ENCODE assay signal across 14 cellular contexts in the genomic region with DNA sequence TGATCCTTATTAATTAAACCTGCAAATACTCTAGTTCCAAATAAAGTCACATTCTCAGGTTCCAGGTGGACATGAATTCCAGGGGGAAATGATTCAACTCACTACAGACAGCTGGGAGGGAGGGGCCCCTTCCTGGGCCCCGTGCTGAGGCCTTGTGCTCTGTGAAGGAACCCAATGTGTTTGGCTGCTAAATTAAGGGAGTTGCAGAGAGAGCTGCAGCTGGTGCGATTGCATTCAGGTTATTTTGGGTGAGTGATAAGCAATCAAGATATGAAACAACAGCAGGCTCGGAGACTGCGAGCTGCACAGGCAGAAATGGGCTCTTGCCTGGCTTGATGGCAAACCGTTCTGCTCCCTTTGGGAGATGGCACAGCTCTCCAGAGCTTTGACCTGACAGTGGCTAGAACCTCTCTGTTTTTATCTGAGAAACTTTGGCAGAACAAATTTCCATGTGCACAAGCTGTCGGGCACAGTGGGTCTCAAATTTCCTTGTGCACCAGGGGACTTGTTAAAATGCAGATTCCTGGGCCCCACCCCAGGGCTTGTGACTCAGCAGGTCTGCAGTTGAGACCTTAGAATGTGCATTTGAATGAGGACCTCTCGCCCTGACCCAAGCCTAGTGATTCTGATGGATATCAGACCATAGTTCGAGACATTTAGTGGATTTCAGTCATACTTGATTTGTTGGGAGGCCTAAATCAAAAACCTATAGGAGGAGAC. TPM values are rescaled to one million over a fixed set of nuclear protein-coding genes. Genes with fewer than 3 reads are reported as not detected.
DNase-seq lines count a peak whose midpoint lies in the region; ATAC-seq and TF ChIP-seq lines count a peak whose summit lies in the region.
"Had no signal": no experiment of that assay in that cellular context is flagged by ENCODE, and none has a peak within 500 bp of the region (broad histone marks: within the 10 kb centered on the region; RNA-seq: fewer than 3 reads in every experiment).

No MANE protein-coding gene starts in this region.

- peaks cover 22% of the 10 kb centered on the region for H3K36me3 Mint-ChIP-seq in activated CD4-positive, alpha-beta T cell treated with anti-CD3 and anti-CD28 coated beads, Interleukin-2, amount 10 ng/mL, durations not matched to agents 7 days and 5 days (ENCODE audit: low read depth)
- peaks cover 45% of the 10 kb centered on the region for H3K36me3 Mint-ChIP-seq in effector memory CD8-positive, alpha-beta T cell (ENCODE audit: insufficient read depth)

- intact Hi-C loops in gastrocnemius medialis (cut with DNase I; ENCODE audit: low total_unique reads) = no loop called here

- in situ Hi-C loops in gastrocnemius medialis (cut with MboI; ENCODE audit: low sequenced_read_pairs in 4 of 4) = loop anchor here in 1 of 4 donors (10.0 kb wide), 1 partner anchor 45 kb away; no protein-coding TSS in a partner anchor

- H3K9me3 Mint-ChIP-seq in activated CD4-positive, alpha-beta T cell treated with anti-CD3 and anti-CD28 coated beads, Interleukin-2, amount 10 ng/mL, durations not matched to agents 7 days and 5 days = no peaks in the 10 kb centered on the region
- H3K9me3 Mint-ChIP-seq in effector memory CD8-positive, alpha-beta T cell = no peaks in the 10 kb centered on the region
- H3K9me3 Mint-ChIP-seq: activated naive CD8-positive, alpha-beta T cell treated with anti-CD3 and anti-CD28 coated beads for 36 hours; dendritic cell treated with granulocyte-macrophage colony-stimulating factor and Interleukin-4, amounts not matched to agents 40 ng/mL and 50 ng/mL, for 4 days had no signal

- no peak for TF ChIP-seq POLR2A in gastrocnemius medialis (IDR thresholded peaks at IDR 0.05)

- H3K27me3 ChIP-seq in gastrocnemius medialis = no peaks in the 10 kb centered on the region

- H3K27ac Mint-ChIP-seq in activated CD4-positive, alpha-beta T cell treated with anti-CD3 and anti-CD28 coated beads, Interleukin-2, amount 10 ng/mL, durations not matched to agents 7 days and 5 days = peak overlapping the region; percentile 22
- peak overlapping the region; percentile 59 to 75 for H3K27ac Mint-ChIP-seq in effector memory CD8-positive, alpha-beta T cell
- H3K27ac Mint-ChIP-seq: dendritic cell treated with granulocyte-macrophage colony-stimulating factor and Interleukin-4, amounts not matched to agents 40 ng/mL and 50 ng/mL, for 4 days had no signal

- H3K4me3 Mint-ChIP-seq in activated CD4-positive, alpha-beta T cell treated with anti-CD3 and anti-CD28 coated beads, Interleukin-2, amount 10 ng/mL, durations not matched to agents 7 days and 5 days = no peak overlapping the region
- no peak overlapping the region for H3K4me3 Mint-ChIP-seq in effector memory CD8-positive, alpha-beta T cell
- H3K4me3 Mint-ChIP-seq: activated naive CD8-positive, alpha-beta T cell treated with anti-CD3 and anti-CD28 coated beads for 36 hours; dendritic cell treated with granulocyte-macrophage colony-stimulating factor and Interleukin-4, amounts not matched to agents 40 ng/mL and 50 ng/mL, for 4 days had no signal

- CTCF ChIA-PET in activated CD4-positive, alpha-beta T cell treated with anti-CD3 and anti-CD28 coated beads, Interleukin-2, amount 10 ng/mL, durations not matched to agents 7 days and 5 days (lab: Charles Lee) = interaction anchor here (0.6 to 1.9 kb wide), 4 partner anchors 9 to 208 kb away, joined by 3 to 7 read pairs (median 4); no protein-coding TSS in a partner anchor

- no peak for DNase-seq in activated CD4-positive, alpha-beta T cell treated with anti-CD3 and anti-CD28 coated beads, Interleukin-2, amount 10 ng/mL, durations not matched to agents 7 days and 5 days
- no peak for DNase-seq in activated CD4-positive, alpha-beta T cell treated with anti-CD3 and anti-CD28 coated beads for 1 hour
- DNase-seq in NCI-H1694 treated with DMSO at 0.1 percent for 48 hours (lab: John Stamatoyannopoulos, UW) (peak; percentile 69), gastrocnemius medialis (peak; percentile 22 to 52), HUDEP-2 (lab: John Stamatoyannopoulos, UW; ENCODE audit: unreplicated experiment in 76 of 76) (no peak)
- DNase-seq in effector memory CD8-positive, alpha-beta T cell = no peak
- DNase-seq: DMS79 treated with DMSO at 0.1 percent for 48 hours, kidney, NCI-H1417 treated with DMSO at 0.1 percent for 48 hours had no signal

- H3K4me1 ChIP-seq in gastrocnemius medialis = peaks cover 10 to 11% of the 10 kb centered on the region in 2 donors

- POLR2A ChIA-PET in activated CD4-positive, alpha-beta T cell treated with anti-CD3 and anti-CD28 coated beads, Interleukin-2, amount 10 ng/mL, durations not matched to agents 7 days and 5 days (lab: Charles Lee) = no interaction called here

- H3K4me3 ChIP-seq in gastrocnemius medialis = no peak overlapping the region
- H3K4me3 ChIP-seq: GM12878 had no signal

- H3K36me3 ChIP-seq in gastrocnemius medialis = no peaks in the 10 kb centered on the region

- no peaks in the 10 kb centered on the region for H3K27me3 Mint-ChIP-seq in activated CD4-positive, alpha-beta T cell treated with anti-CD3 and anti-CD28 coated beads, Interleukin-2, amount 10 ng/mL, durations not matched to agents 7 days and 5 days
- no peaks in the 10 kb centered on the region for H3K27me3 Mint-ChIP-seq in effector memory CD8-positive, alpha-beta T cell
- H3K27me3 Mint-ChIP-seq: activated naive CD8-positive, alpha-beta T cell treated with anti-CD3 and anti-CD28 coated beads for 36 hours; dendritic cell treated with granulocyte-macrophage colony-stimulating factor and Interleukin-4, amounts not matched to agents 40 ng/mL and 50 ng/mL, for 4 days had no signal

- peak overlapping the region; percentile 38 to 84 (median 62) for H3K27ac ChIP-seq in gastrocnemius medialis

- no peaks in the 10 kb centered on the region for H3K9me3 ChIP-seq in gastrocnemius medialis

- peaks cover 30% of the 10 kb centered on the region for H3K4me1 Mint-ChIP-seq in activated CD4-positive, alpha-beta T cell treated with anti-CD3 and anti-CD28 coated beads, Interleukin-2, amount 10 ng/mL, durations not matched to agents 7 days and 5 days
- peaks cover 26 to 29% of the 10 kb centered on the region in 2 donors for H3K4me1 Mint-ChIP-seq in effector memory CD8-positive, alpha-beta T cell (ENCODE audit: low read depth in 2 of 2)

- no peak for ATAC-seq in effector memory CD8-positive, alpha-beta T cell (replicated peaks)
- ATAC-seq in gastrocnemius medialis (peak; percentile 80 to 85), GM18909 (IDR thresholded peaks at IDR 0.05; ENCODE audit: poor library complexity, unreplicated experiment) (no peak), GM21717 (IDR thresholded peaks at IDR 0.05; ENCODE audit: unreplicated experiment) (no peak)

- no peak for TF ChIP-seq CTCF in gastrocnemius medialis (IDR thresholded peaks at IDR 0.05 in 4 of 5, conservative IDR thresholded peaks at IDR 0.05 in 1 of 5)

RNA-seq across cellular contexts. Expression of a gene that starts 9.8 kb away (rescaled TPM):
- 10 to 100 TPM; 29.3 to 29.9 TPM for total RNA-seq in activated CD4-positive, alpha-beta T cell treated with anti-CD3 and anti-CD28 coated beads, Interleukin-2, amount 10 ng/mL, durations not matched to agents 7 days and 5 days
- under 1 TPM; 0.29 to 0.82 (median 0.64) TPM for total RNA-seq in gastrocnemius medialis

RNA-seq across cellular contexts. Expression of a gene that starts 56.4 kb away (rescaled TPM):
- total RNA-seq in activated CD4-positive, alpha-beta T cell treated with anti-CD3 and anti-CD28 coated beads, Interleukin-2, amount 10 ng/mL, durations not matched to agents 7 days and 5 days = 10 to 100 TPM; 18.5 to 24.1 TPM
- total RNA-seq in gastrocnemius medialis = 10 to 100 TPM; 14.9 to 35.5 (median 28.2) TPM

Comparison
In these comparisons a context has a peak if more than half of its experiments do, and no peak if none do; other contexts are left out.
1. DNase-seq: peak in NCI-H1694 treated with DMSO at 0.1 percent for 48 hours (single experiment) and gastrocnemius medialis (2 of 2); none in activated CD4-positive, alpha-beta T cell treated with anti-CD3 and anti-CD28 coated beads, Interleukin-2, amount 10 ng/mL, durations not matched to agents 7 days and 5 days (single experiment), activated CD4-positive, alpha-beta T cell treated with anti-CD3 and anti-CD28 coated beads for 1 hour (single experiment), effector memory CD8-positive, alpha-beta T cell (0 of 3) and HUDEP-2 (0 of 76).
2. ATAC-seq: peak in gastrocnemius medialis (2 of 2); none in effector memory CD8-positive, alpha-beta T cell (single experiment), GM18909 (single experiment) and GM21717 (single experiment).
3. RNA of a gene that starts 9.8 kb away (total RNA-seq): 29.3 to 29.9 TPM in activated CD4-positive, alpha-beta T cell treated with anti-CD3 and anti-CD28 coated beads, Interleukin-2, amount 10 ng/mL, durations not matched to agents 7 days and 5 days; 0.29 to 0.82 TPM in gastrocnemius medialis; every median in the first group is over 10 times any median in the second.